In genomic region chr14:63759454-63759853, GRCh38 we compare ENCODE assay signal across 8 cellular contexts. TPM values are rescaled to one million over a fixed set of nuclear protein-coding genes. Genes with fewer than 3 reads are reported as not detected.
DNase-seq lines count a peak whose midpoint lies in the region; ATAC-seq and TF ChIP-seq lines count a peak whose summit lies in the region.

No MANE protein-coding gene starts in this region.

- peak; percentile 48 for DNase-seq in GM13976 (ENCODE audit: low spot score)
- peak; percentile 36 for DNase-seq in SK-MEL-5 (ENCODE audit: low read depth, low spot score)
- no peak for DNase-seq in mesenchymal stem cell
- DNase-seq in kidney glomerular epithelial cell (lab: John Stamatoyannopoulos, UW), result no peak
- DNase-seq in germinal center (ENCODE audit: low spot score), result no peak
- DNase-seq in SK-N-DZ (ENCODE audit: low spot score), result no peak
- DNase-seq in NCI-H526 treated with DMSO at 0.1 percent for 48 hours (lab: John Stamatoyannopoulos, UW), result no peak

- no peaks in the 10 kb centered on the region for H3K27me3 ChIP-seq in mesenchymal stem cell (ENCODE audit: control insufficient read depth in 1 of 2, insufficient read depth in 1 of 2, low read length in 2 of 2)

- H3K27ac ChIP-seq in mesenchymal stem cell (ENCODE audit: low read length, poor library complexity, severe bottlenecking), result no peak overlapping the region

- H3K9ac ChIP-seq in mesenchymal stem cell (ENCODE audit: low read length), result peak overlapping the region; percentile 76

- WGBS in mesenchymal stem cell, result 86% methylated on average over 5 of the region's 5 CpGs

- no peak overlapping the region for H4K91ac ChIP-seq in mesenchymal stem cell (ENCODE audit: low read length)

- no peaks in the 10 kb centered on the region for H3K79me1 ChIP-seq in mesenchymal stem cell (replicated peaks; ENCODE audit: low read length, poor library complexity, severe bottlenecking)

- no peak overlapping the region for H2AFZ ChIP-seq in mesenchymal stem cell (ENCODE audit: low read depth, low read length)

- ATAC-seq in GM21786 (IDR thresholded peaks at IDR 0.05; ENCODE audit: unreplicated experiment), result peak; percentile 70

- H2BK5ac ChIP-seq in mesenchymal stem cell (ENCODE audit: low read depth, low read length, poor library complexity, severe bottlenecking), result no peak overlapping the region

- no peaks in the 10 kb centered on the region for H3K9me3 ChIP-seq in mesenchymal stem cell (ENCODE audit: control insufficient read depth, low read length)

- no peak overlapping the region for H3K23ac ChIP-seq in mesenchymal stem cell (ENCODE audit: low read length in 2 of 2)

- H2AK5ac ChIP-seq in mesenchymal stem cell (ENCODE audit: low read length, severe bottlenecking), result no peak overlapping the region

- H4K8ac ChIP-seq in mesenchymal stem cell (ENCODE audit: low read length), result no peak overlapping the region

- no peak overlapping the region for H3K14ac ChIP-seq in mesenchymal stem cell (ENCODE audit: low read length in 2 of 2)

- no peak overlapping the region for H2BK120ac ChIP-seq in mesenchymal stem cell (ENCODE audit: low read depth, low read length)

- H3K18ac ChIP-seq in mesenchymal stem cell (ENCODE audit: low read depth in 1 of 2, low read length in 2 of 2), result no peak overlapping the region

- H3K4me1 ChIP-seq in mesenchymal stem cell (ENCODE audit: control insufficient read depth, insufficient read depth, low read depth, low read length), result no peaks in the 10 kb centered on the region

- in situ Hi-C loops in GM13976 (cut with MboI; ENCODE audit: low sequenced_read_pairs, unreplicated experiment), result loop anchor here (25.0 kb wide), 1 partner anchor 372 kb away; no protein-coding TSS in a partner anchor
- in situ Hi-C loops in SK-MEL-5 (cut with HindIII; ENCODE audit: low pct_unique_long_range_greater_than_20kb, low sequenced_read_pairs), result no loop called here

- no peak overlapping the region for H2BK12ac ChIP-seq in mesenchymal stem cell (ENCODE audit: low read length in 2 of 2)

- H3K36me3 ChIP-seq in mesenchymal stem cell (ENCODE audit: control insufficient read depth in 1 of 2, insufficient read depth in 2 of 2, low read depth in 1 of 2, low read length in 2 of 2), result no peaks in the 10 kb centered on the region

- H3K4ac ChIP-seq in mesenchymal stem cell (ENCODE audit: low read depth in 1 of 2, low read length in 2 of 2), result no peak overlapping the region

- H3K4me3 ChIP-seq in mesenchymal stem cell (ENCODE audit: insufficient read depth in 1 of 2, low read depth in 1 of 2, low read length in 2 of 2), result peak overlapping the region in 1 of 2 experiments; percentile 46

- no peak overlapping the region for H2BK15ac ChIP-seq in mesenchymal stem cell (ENCODE audit: low read depth, poor library complexity, severe bottlenecking)

- H3K4me2 ChIP-seq in mesenchymal stem cell (ENCODE audit: low read length, poor library complexity, severe bottlenecking), result no peak overlapping the region

- TF ChIP-seq CTCF in GM13976 (IDR thresholded peaks at IDR 0.05; ENCODE audit: borderline replicate concordance, control extremely low read depth, extremely low read depth, insufficient read depth, missing control alignments), result no peak

RNA-seq across cellular contexts. Expression of gene SGPP1, which starts 31.6 kb away (rescaled TPM):
- 21.8 and 24.0 TPM in 2 replicates for total RNA-seq in SK-MEL-5 (2014; rRNA removed; shearing (Covaris generic))
- polyA plus RNA-seq in SK-MEL-5 (2015; cell fraction: cytosol; rRNA removed), result 15.8 and 20.5 TPM in 2 replicates
- 4.9 and 7.0 TPM in 2 replicates for polyA plus RNA-seq in SK-MEL-5 (2015; cell fraction: nucleus; rRNA removed)
- 18.8 TPM for polyA plus RNA-seq in mesenchymal stem cell (2013, experiment 1 of 2)
- polyA plus RNA-seq in mesenchymal stem cell (2013, experiment 2 of 2), result 21.8 TPM
- polyA plus RNA-seq in SK-N-DZ (2014; cell fraction: cytosol; rRNA removed), result 10.6 and 14.6 TPM in 2 replicates
- 5.5 and 6.5 TPM in 2 replicates for polyA plus RNA-seq in SK-N-DZ (2014; cell fraction: nucleus; rRNA removed)

Comparison
In these comparisons a context has a peak if more than half of its experiments do, and no peak if none do; other contexts are left out.
1. DNase-seq: peak in GM13976 (single experiment) and SK-MEL-5 (single experiment); none in mesenchymal stem cell (single experiment), kidney glomerular epithelial cell (single experiment), germinal center (single experiment), SK-N-DZ (single experiment) and NCI-H526 treated with DMSO at 0.1 percent for 48 hours (single experiment).